8 cellular contexts compared by ENCODE assay signal in the genomic region with DNA sequence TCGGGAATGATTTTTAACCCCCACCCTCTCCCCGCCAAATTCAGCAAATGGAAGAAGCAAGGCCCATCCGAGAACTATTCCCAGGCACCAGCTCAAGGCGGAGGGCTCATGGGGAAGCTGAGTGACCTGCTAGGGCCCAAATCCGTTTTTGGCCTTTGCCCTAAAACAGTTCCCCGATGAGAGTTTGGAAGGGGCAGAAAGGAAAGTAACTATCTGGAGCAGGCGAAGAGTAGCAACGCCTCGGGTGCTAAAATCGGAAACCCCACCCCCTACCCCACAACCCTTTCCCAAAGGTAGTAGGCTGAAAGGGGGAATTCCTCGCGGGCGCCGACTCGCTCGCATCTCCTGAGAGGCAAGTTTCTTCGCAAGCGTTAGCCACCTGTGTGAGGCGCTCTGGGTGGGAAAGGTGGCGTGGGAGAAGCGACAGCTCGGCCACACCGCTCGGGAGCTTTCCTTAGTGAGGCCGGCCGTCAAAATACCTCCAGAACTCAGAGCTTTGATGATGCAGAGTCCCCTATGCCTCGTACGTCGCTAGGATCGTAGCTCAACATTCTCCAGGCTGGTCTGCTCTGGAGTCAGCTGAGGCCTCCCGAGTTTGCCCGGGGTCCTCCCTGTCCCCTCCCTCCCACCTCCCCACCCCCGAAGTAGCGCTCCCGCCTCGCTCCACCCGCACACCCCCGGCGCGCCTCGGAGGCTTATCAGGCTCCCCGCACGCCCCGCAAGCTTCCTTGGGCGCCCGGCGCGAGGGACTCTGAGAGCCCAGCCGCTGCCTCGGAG. TPM values are rescaled to one million over a fixed set of nuclear protein-coding genes. Genes with fewer than 3 reads are reported as not detected.
A peak's percentile ranks its signal among the peaks of the same experiment; 100 is the strongest.
DNase-seq lines count a peak whose midpoint lies in the region; ATAC-seq and TF ChIP-seq lines count a peak whose summit lies in the region.

No MANE protein-coding gene starts in this region.

- no peak for ATAC-seq in GM18517 (IDR thresholded peaks at IDR 0.05; ENCODE audit: unreplicated experiment)

- peak overlapping the region; percentile 78 for H2AFZ ChIP-seq in MM.1S (ENCODE audit: low read length)

- H3K4me2 ChIP-seq in MM.1S (ENCODE audit: low read depth, low read length), result peak overlapping the region; percentile 91

- DNase-seq in MM.1S (peak; percentile 35), endothelial cell (ENCODE audit: low spot score) (peak; percentile 23), medulla oblongata (ENCODE audit: extremely low spot score) (peak; percentile 16), transverse colon (peak; percentile 18), cortex of kidney (lab: John Stamatoyannopoulos, UW) (no peak), Kasumi-1 (lab: John Stamatoyannopoulos, UW) (no peak)

- H3K4me3 Mint-ChIP-seq in endothelial cell (ENCODE audit: unreplicated experiment), result peak overlapping the region; percentile 95

- H3K27ac ChIP-seq in MM.1S (ENCODE audit: low read length) (no peak overlapping the region), transverse colon (peak overlapping the region; percentile 83 to 89 (median 88))

- H3K9me2 ChIP-seq in MM.1S (replicated peaks; ENCODE audit: insufficient read depth, low read length), result no peaks in the 10 kb centered on the region

- H3K4me1 Mint-ChIP-seq in endothelial cell (ENCODE audit: unreplicated experiment), result peaks cover 7% of the 10 kb centered on the region

- TF ChIP-seq POLR2A in transverse colon (IDR thresholded peaks at IDR 0.05), result no peak

- H3F3A ChIP-seq in MM.1S (ENCODE audit: insufficient read depth, low read length), result no peaks in the 10 kb centered on the region

- H3K36me3 ChIP-seq in ES-I3 (ENCODE audit: insufficient read depth, low read length), result no peaks in the 10 kb centered on the region
- H3K36me3 ChIP-seq in MM.1S (replicated peaks; ENCODE audit: insufficient read depth, low read length), result no peaks in the 10 kb centered on the region
- H3K36me3 ChIP-seq in transverse colon, result no peaks in the 10 kb centered on the region

- H3K9ac ChIP-seq in ES-I3 (ENCODE audit: low read depth, low read length) (peak overlapping the region; percentile 78), MM.1S (ENCODE audit: low read length) (peak overlapping the region; percentile 5; the same call in 1 of the 2 replicates)

- peaks cover 4% of the 10 kb centered on the region; the same call in 1 of the 2 replicates for H3K4me1 ChIP-seq in ES-I3 (ENCODE audit: insufficient read depth, low read length)
- H3K4me1 ChIP-seq in MM.1S (ENCODE audit: low read length), result no peaks in the 10 kb centered on the region
- peaks cover 0 to 10% (median 4%) of the 10 kb centered on the region in 4 donors for H3K4me1 ChIP-seq in transverse colon

- no peaks in the 10 kb centered on the region for H3K9me3 Mint-ChIP-seq in endothelial cell (ENCODE audit: unreplicated experiment)

- H3K79me2 ChIP-seq in MM.1S (ENCODE audit: low read length), result no peaks in the 10 kb centered on the region

- no peaks in the 10 kb centered on the region for H3K36me3 Mint-ChIP-seq in endothelial cell (ENCODE audit: low read depth, unreplicated experiment)

- TF ChIP-seq EP300 in transverse colon (IDR thresholded peaks at IDR 0.05; ENCODE audit: low read depth), result no peak

- peak overlapping the region; percentile 65 for H3K4me3 ChIP-seq in MM.1S (ENCODE audit: low read length)
- H3K4me3 ChIP-seq in transverse colon, result peak overlapping the region; percentile 43 to 64 (median 53)

- intact Hi-C loops in transverse colon (cut with DNase I; ENCODE audit: low total_unique reads), result loop anchor here (5.0 kb wide), 1 partner anchor 349 kb away; no protein-coding TSS in a partner anchor

- TF ChIP-seq CTCF in MM.1S (IDR thresholded peaks at IDR 0.05; ENCODE audit: low read length) (no peak; the same call in 1 of the 2 replicates), endothelial cell (IDR thresholded peaks at IDR 0.05; ENCODE audit: unreplicated experiment) (no peak), transverse colon (IDR thresholded peaks at IDR 0.05) (no peak)

- H3K9me3 ChIP-seq in ES-I3 (ENCODE audit: control insufficient read depth, insufficient read depth, low read length) (no peaks in the 10 kb centered on the region), MM.1S (replicated peaks; ENCODE audit: insufficient read depth, low read length) (no peaks in the 10 kb centered on the region), transverse colon (no peaks in the 10 kb centered on the region)

- H3K27ac Mint-ChIP-seq in endothelial cell (ENCODE audit: unreplicated experiment), result no peak overlapping the region

- 8% methylated on average over 8 to 35 of the region's 50 CpGs for WGBS in transverse colon (ENCODE audit: low coverage in 1 of 2), 2 donors

- peaks cover 12% of the 10 kb centered on the region for H3K27me3 Mint-ChIP-seq in endothelial cell (ENCODE audit: unreplicated experiment)

- H3K27me3 ChIP-seq in MM.1S (replicated peaks; ENCODE audit: insufficient read depth, low read length) (no peaks in the 10 kb centered on the region), transverse colon (peaks cover 9% of the 10 kb centered on the region)

- no peaks in the 10 kb centered on the region for H4K20me1 ChIP-seq in MM.1S (ENCODE audit: insufficient read depth, low read length)

- in situ Hi-C loops in transverse colon (cut with MboI; ENCODE audit: low pct_ligation_motif_present in 1 of 4, low pct_unique_long_range_greater_than_20kb in 1 of 4, low sequenced_read_pairs in 3 of 4), result loop anchor here in 3 of 4 donors (25.0 kb wide), 1 partner anchor 889 kb away; no protein-coding TSS in a partner anchor

RNA-seq across cellular contexts. Expression of gene PRKG1, which starts 0.6 kb away (rescaled TPM):
- total RNA-seq in endothelial cell (ENCODE audit: unreplicated experiment), result 10.7 TPM
- 10 to 100 TPM; 17.6 to 30.6 (median 26.9) TPM for total RNA-seq in transverse colon

Comparison
In these comparisons a context has a peak if more than half of its experiments do, and no peak if none do; other contexts are left out.
1. DNase-seq: peak in MM.1S (single experiment), endothelial cell (single experiment), medulla oblongata (single experiment) and transverse colon (single experiment); none in cortex of kidney (single experiment) and Kasumi-1 (0 of 2).